9 cellular contexts compared by ENCODE assay signal in genomic region chr4:22071749-22072148, GRCh38.
DNase-seq lines count a peak whose midpoint lies in the region; ATAC-seq and TF ChIP-seq lines count a peak whose summit lies in the region.
"Had no signal": no experiment of that assay in that cellular context is flagged by ENCODE, and none has a peak within 500 bp of the region (broad histone marks: within the 10 kb centered on the region; RNA-seq: fewer than 3 reads in every experiment).

No MANE protein-coding gene starts in this region.

- peaks cover 14% of the 10 kb centered on the region; the same call in 1 of the 2 replicates for H3K27me3 ChIP-seq in MM.1S (replicated peaks; ENCODE audit: insufficient read depth, low read length)
- H3K27me3 ChIP-seq in Caco-2 (replicated peaks; ENCODE audit: control insufficient read depth, insufficient read depth, low read length), result no peaks in the 10 kb centered on the region

- no peaks in the 10 kb centered on the region for H3K79me2 ChIP-seq in MM.1S (ENCODE audit: low read length)

- intact Hi-C loops in Caco-2 (cut with micrococcal nuclease; ENCODE audit: unreplicated experiment), result no loop called here

- H3F3A ChIP-seq in MM.1S (ENCODE audit: insufficient read depth, low read length), result peaks cover 7% of the 10 kb centered on the region

- H3K9me3 ChIP-seq in MM.1S (replicated peaks; ENCODE audit: insufficient read depth, low read length) (no peaks in the 10 kb centered on the region), Caco-2 (no peaks in the 10 kb centered on the region; the same call in 1 of the 2 replicates)

- no peaks in the 10 kb centered on the region for H3K9me2 ChIP-seq in MM.1S (replicated peaks; ENCODE audit: insufficient read depth, low read length)

- POLR2A ChIA-PET in Caco-2 (lab: Charles Lee), result no interaction called here

- CTCF ChIA-PET in Caco-2 (lab: Charles Lee), result no interaction called here

- no peaks in the 10 kb centered on the region for H3K36me3 ChIP-seq in MM.1S (replicated peaks; ENCODE audit: insufficient read depth, low read length)
- H3K36me3 ChIP-seq in Caco-2 (ENCODE audit: control insufficient read depth, insufficient read depth, low read length), result no peaks in the 10 kb centered on the region

- DNase-seq in MM.1S (peak; percentile 84), renal cortical epithelial cell (ENCODE audit: low read depth) (peak; percentile 6), endothelial cell (ENCODE audit: low spot score) (no peak), Caco-2 (no peak)
- DNase-seq: caudate nucleus, DMS 273 treated with DMSO at 0.1 percent for 48 hours had no signal

- H3K4me1 ChIP-seq in MM.1S (ENCODE audit: low read length) (peaks cover 14% of the 10 kb centered on the region), Caco-2 (no peaks in the 10 kb centered on the region)

- no peak overlapping the region for H3K9ac ChIP-seq in MM.1S (ENCODE audit: low read length)

- H4K20me1 ChIP-seq in MM.1S (ENCODE audit: insufficient read depth, low read length), result no peaks in the 10 kb centered on the region

- H3K4me3 ChIP-seq in MM.1S (ENCODE audit: low read length) (peak overlapping the region; percentile 16; the same call in 1 of the 2 replicates), Caco-2 (ENCODE audit: low read depth, low read length) (no peak overlapping the region)

- H3K27me3 Mint-ChIP-seq in endothelial cell (ENCODE audit: unreplicated experiment) (no peaks in the 10 kb centered on the region), Caco-2 (ENCODE audit: insufficient read depth, unreplicated experiment) (no peaks in the 10 kb centered on the region)

- TF ChIP-seq CTCF in MM.1S (IDR thresholded peaks at IDR 0.05; ENCODE audit: low read length), result no peak
- TF ChIP-seq CTCF in endothelial cell (IDR thresholded peaks at IDR 0.05; ENCODE audit: unreplicated experiment), result no peak
- no peak for TF ChIP-seq CTCF in Caco-2 (IDR thresholded peaks at IDR 0.05; ENCODE audit: insufficient read depth in 1 of 2, low read depth in 1 of 2, low read length in 1 of 2, severe bottlenecking in 1 of 2, unreplicated experiment in 1 of 2)

- H3K4me2 ChIP-seq in MM.1S (ENCODE audit: low read depth, low read length), result peak overlapping the region; percentile 44

- H3K4me1 Mint-ChIP-seq in endothelial cell (ENCODE audit: unreplicated experiment), result no peaks in the 10 kb centered on the region
- H3K4me1 Mint-ChIP-seq in Caco-2 (ENCODE audit: low read depth, unreplicated experiment), result no peaks in the 10 kb centered on the region

- 0 out of 2 replicates have a peak overlapping the region, but pooled peaks have one; percentile 28 for H2AFZ ChIP-seq in MM.1S (ENCODE audit: low read length)

- no TSS peak for BruUV-seq in Caco-2 (replicated peaks; lab: Mats Ljungman, UMichigan)

- no peak overlapping the region for H3K27ac ChIP-seq in MM.1S (ENCODE audit: low read length)

- ATAC-seq in GM19395 (IDR thresholded peaks at IDR 0.05; ENCODE audit: unreplicated experiment) (peak; percentile 98), HG02759 (IDR thresholded peaks at IDR 0.05; ENCODE audit: unreplicated experiment) (peak; percentile 93), HG03097 (IDR thresholded peaks at IDR 0.05; ENCODE audit: low FRiP score, unreplicated experiment) (no peak)

- peaks cover 5% of the 10 kb centered on the region for H3K36me3 Mint-ChIP-seq in endothelial cell (ENCODE audit: low read depth, unreplicated experiment)
- H3K36me3 Mint-ChIP-seq in Caco-2 (ENCODE audit: insufficient read depth, unreplicated experiment), result no peaks in the 10 kb centered on the region

- H3K27ac Mint-ChIP-seq in endothelial cell (ENCODE audit: unreplicated experiment), result no peak overlapping the region
- H3K27ac Mint-ChIP-seq in Caco-2 (ENCODE audit: unreplicated experiment), result no peak overlapping the region

- no peak overlapping the region for H3K4me3 Mint-ChIP-seq in endothelial cell (ENCODE audit: unreplicated experiment)
- no peak overlapping the region for H3K4me3 Mint-ChIP-seq in Caco-2 (ENCODE audit: unreplicated experiment)

- no peaks in the 10 kb centered on the region for H3K9me3 Mint-ChIP-seq in endothelial cell (ENCODE audit: unreplicated experiment)
- H3K9me3 Mint-ChIP-seq in Caco-2 (ENCODE audit: unreplicated experiment), result peaks cover 13% of the 10 kb centered on the region

Comparison
In these comparisons a context has a peak if more than half of its experiments do, and no peak if none do; other contexts are left out.
1. DNase-seq: peak in MM.1S (single experiment) and renal cortical epithelial cell (single experiment); none in endothelial cell (single experiment) and Caco-2 (0 of 2).